In genomic region chr1:235511470-235512240, GRCh38 we compare ENCODE assay signal across 13 cellular contexts. TPM values are rescaled to one million over a fixed set of nuclear protein-coding genes. Genes with fewer than 3 reads are reported as not detected.
DNase-seq lines count a peak whose midpoint lies in the region; ATAC-seq and TF ChIP-seq lines count a peak whose summit lies in the region.
"Had no signal": no experiment of that assay in that cellular context is flagged by ENCODE, and none has a peak within 500 bp of the region (broad histone marks: within the 10 kb centered on the region; RNA-seq: fewer than 3 reads in every experiment).

No MANE protein-coding gene starts in this region.

- H3K27me3 ChIP-seq in GM23248 (replicated peaks; ENCODE audit: insufficient read depth) (no peaks in the 10 kb centered on the region), SK-N-SH (ENCODE audit: insufficient read depth) (no peaks in the 10 kb centered on the region)

- CTCF ChIA-PET in SK-N-SH (lab: Yijun Ruan, JAX): interaction anchor here (1.4 to 2.8 kb wide), 5 partner anchors 16 to 460 kb away, joined by 3 to 11 read pairs (median 6); no protein-coding TSS in a partner anchor

- H3K4me2 ChIP-seq in GM23248 (ENCODE audit: unreplicated experiment) (no peak overlapping the region), SK-N-SH (no peak overlapping the region)
- H3K4me2 ChIP-seq: KMS-11 had no signal

- H3F3A ChIP-seq in GM23248 (ENCODE audit: insufficient read depth) (no peaks in the 10 kb centered on the region), SK-N-SH (replicated peaks; ENCODE audit: insufficient read depth) (no peaks in the 10 kb centered on the region)

- TF ChIP-seq EP300 in SK-N-SH (IDR thresholded peaks at IDR 0.05; ENCODE audit: borderline replicate concordance in 1 of 2, low read depth in 1 of 2, low read length in 1 of 2): no peak

- DNase-seq in GM23248 (peak; percentile 38), SK-N-SH (no peak), fibroblast of the aortic adventitia (ENCODE audit: low read depth) (no peak), hypothalamus (lab: John Stamatoyannopoulos, UW) (no peak), NCI-H1694 treated with DMSO at 0.1 percent for 48 hours (lab: John Stamatoyannopoulos, UW) (no peak)
- DNase-seq in activated CD4-positive, alpha-beta T cell treated with anti-CD3 and anti-CD28 coated beads, Interleukin-2, amount 50 U/mL, for 48 hours: no peak
- DNase-seq: activated CD8-positive, alpha-beta memory T cell treated with anti-CD3 and anti-CD28 coated beads, Interleukin-2, amount 50 U/mL, for 4 hours; CD8-positive, alpha-beta T cell; NCI-H446 treated with DMSO at 0.1 percent for 48 hours; stimulated activated naive CD4-positive, alpha-beta T cell treated with Interleukin-2 at 50 U/mL for 16 hours had no signal

- H4K20me1 ChIP-seq in GM23248 (ENCODE audit: insufficient read depth): no peaks in the 10 kb centered on the region
- no peaks in the 10 kb centered on the region for H4K20me1 ChIP-seq in SK-N-SH (ENCODE audit: insufficient read depth)

- no peak for ATAC-seq in GM21515 (IDR thresholded peaks at IDR 0.05; ENCODE audit: unreplicated experiment)
- ATAC-seq: CD8-positive, alpha-beta T cell had no signal

- peaks cover 3% of the 10 kb centered on the region; the same call in 1 of the 2 replicates for H3K4me1 ChIP-seq in GM23248 (ENCODE audit: insufficient read depth)
- H3K4me1 ChIP-seq in SK-N-SH (ENCODE audit: control insufficient read depth in 1 of 2, insufficient read depth in 2 of 2, low read depth in 1 of 2, low read length in 1 of 2): no peaks in the 10 kb centered on the region

- in situ Hi-C loops in GM23248 (cut with MboI): loop anchor here (25.0 kb wide), 1 partner anchor 451 kb away; no protein-coding TSS in a partner anchor

- POLR2A ChIA-PET in SK-N-SH (lab: Yijun Ruan, JAX): no interaction called here

- peak; percentile 9; the same call in 1 of the 2 replicates for TF ChIP-seq CTCF in C4-2B (conservative IDR thresholded peaks at IDR 0.05)
- peak; percentile 9; the same call in 1 of the 2 replicates for TF ChIP-seq CTCF in SK-N-SH (IDR thresholded peaks at IDR 0.05)
- peak; percentile 4 for TF ChIP-seq CTCF in fibroblast of the aortic adventitia (IDR thresholded peaks at IDR 0.05; ENCODE audit: insufficient read depth, low read length)

- H3K9ac ChIP-seq in GM23248 (no peak overlapping the region), SK-N-SH (no peak overlapping the region)
- H3K9ac ChIP-seq: KMS-11 had no signal

- H3K36me3 ChIP-seq in GM23248 (ENCODE audit: low read depth) (no peaks in the 10 kb centered on the region), SK-N-SH (replicated peaks in 1 of 2; ENCODE audit: control insufficient read depth in 1 of 2, insufficient read depth in 2 of 2, low read length in 1 of 2) (no peaks in the 10 kb centered on the region)

- H3K9me2 ChIP-seq in GM23248 (ENCODE audit: insufficient read depth): no peaks in the 10 kb centered on the region
- H3K9me2 ChIP-seq in SK-N-SH: no peaks in the 10 kb centered on the region

- no peaks in the 10 kb centered on the region for H3K9me3 ChIP-seq in GM23248 (ENCODE audit: low read depth)
- H3K9me3 ChIP-seq in SK-N-SH: no peaks in the 10 kb centered on the region

- 0 out of 2 replicates have a peak, but pooled peaks cover 2% of the 10 kb centered on the region for H3K79me2 ChIP-seq in GM23248 (ENCODE audit: insufficient read depth)
- no peaks in the 10 kb centered on the region for H3K79me2 ChIP-seq in SK-N-SH (ENCODE audit: insufficient read depth)

- H2AFZ ChIP-seq in GM23248: no peak overlapping the region
- H2AFZ ChIP-seq in SK-N-SH (ENCODE audit: low read depth): no peak overlapping the region

- 68 to 70% methylated on average over 13 of the region's 13 CpGs for WGBS in GM23248 (ENCODE audit: low coverage in 1 of 2, low lambda C conversion rate in 2 of 2, missing lambda C conversion rate in 2 of 2), 2 experiments
- WGBS in SK-N-SH (ENCODE audit: low lambda C conversion rate): 82% methylated on average over 13 of the region's 13 CpGs

- H3K27ac ChIP-seq in C4-2B (no peak overlapping the region), GM23248 (no peak overlapping the region), SK-N-SH (ENCODE audit: low read depth in 2 of 2, low read length in 1 of 2) (no peak overlapping the region)
- H3K27ac ChIP-seq: KMS-11 had no signal

- H3K4me3 ChIP-seq in GM23248: no peak overlapping the region
- no peak overlapping the region for H3K4me3 ChIP-seq in SK-N-SH (ENCODE audit: low read depth in 2 of 2, low read length in 1 of 2)
- no peak overlapping the region for H3K4me3 ChIP-seq in fibroblast of the aortic adventitia (ENCODE audit: low read depth, low read length)

- TF ChIP-seq RAD21 in SK-N-SH (IDR thresholded peaks at IDR 0.05; ENCODE audit: low read length): no peak

TF ChIP-seq in SK-N-SH, 30 proteins besides CTCF, POLR2A, EP300 and RAD21 (continues in another document):
- TF ChIP-seq ZBTB33 (IDR thresholded peaks at IDR 0.05; ENCODE audit: borderline replicate concordance, low read depth): no peak
- TF ChIP-seq NFIC (IDR thresholded peaks at IDR 0.05; ENCODE audit: borderline replicate concordance): no peak
- no peak for TF ChIP-seq FOXJ3 (CRISPR knock-in tag; IDR thresholded peaks at IDR 0.05)
- no peak for TF ChIP-seq MXI1 (IDR thresholded peaks at IDR 0.05; ENCODE audit: low read depth, low read length)
- no peak for TF ChIP-seq SIN3A (IDR thresholded peaks at IDR 0.05; ENCODE audit: borderline replicate concordance, low read depth, low read length)
- TF ChIP-seq GABPA (IDR thresholded peaks at IDR 0.05; ENCODE audit: low read depth): no peak
- TF ChIP-seq, protein P1, sequence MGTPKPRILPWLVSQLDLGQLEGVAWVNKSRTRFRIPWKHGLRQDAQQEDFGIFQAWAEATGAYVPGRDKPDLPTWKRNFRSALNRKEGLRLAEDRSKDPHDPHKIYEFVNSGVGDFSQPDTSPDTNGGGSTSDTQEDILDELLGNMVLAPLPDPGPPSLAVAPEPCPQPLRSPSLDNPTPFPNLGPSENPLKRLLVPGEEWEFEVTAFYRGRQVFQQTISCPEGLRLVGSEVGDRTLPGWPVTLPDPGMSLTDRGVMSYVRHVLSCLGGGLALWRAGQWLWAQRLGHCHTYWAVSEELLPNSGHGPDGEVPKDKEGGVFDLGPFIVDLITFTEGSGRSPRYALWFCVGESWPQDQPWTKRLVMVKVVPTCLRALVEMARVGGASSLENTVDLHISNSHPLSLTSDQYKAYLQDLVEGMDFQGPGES (IDR thresholded peaks at IDR 0.05; ENCODE audit: low read depth, low read length): no peak
- TF ChIP-seq FOSL2 (IDR thresholded peaks at IDR 0.05; ENCODE audit: borderline replicate concordance, low read depth): no peak
- no peak for TF ChIP-seq ELF1 (IDR thresholded peaks at IDR 0.05)
- TF ChIP-seq, protein P2, sequence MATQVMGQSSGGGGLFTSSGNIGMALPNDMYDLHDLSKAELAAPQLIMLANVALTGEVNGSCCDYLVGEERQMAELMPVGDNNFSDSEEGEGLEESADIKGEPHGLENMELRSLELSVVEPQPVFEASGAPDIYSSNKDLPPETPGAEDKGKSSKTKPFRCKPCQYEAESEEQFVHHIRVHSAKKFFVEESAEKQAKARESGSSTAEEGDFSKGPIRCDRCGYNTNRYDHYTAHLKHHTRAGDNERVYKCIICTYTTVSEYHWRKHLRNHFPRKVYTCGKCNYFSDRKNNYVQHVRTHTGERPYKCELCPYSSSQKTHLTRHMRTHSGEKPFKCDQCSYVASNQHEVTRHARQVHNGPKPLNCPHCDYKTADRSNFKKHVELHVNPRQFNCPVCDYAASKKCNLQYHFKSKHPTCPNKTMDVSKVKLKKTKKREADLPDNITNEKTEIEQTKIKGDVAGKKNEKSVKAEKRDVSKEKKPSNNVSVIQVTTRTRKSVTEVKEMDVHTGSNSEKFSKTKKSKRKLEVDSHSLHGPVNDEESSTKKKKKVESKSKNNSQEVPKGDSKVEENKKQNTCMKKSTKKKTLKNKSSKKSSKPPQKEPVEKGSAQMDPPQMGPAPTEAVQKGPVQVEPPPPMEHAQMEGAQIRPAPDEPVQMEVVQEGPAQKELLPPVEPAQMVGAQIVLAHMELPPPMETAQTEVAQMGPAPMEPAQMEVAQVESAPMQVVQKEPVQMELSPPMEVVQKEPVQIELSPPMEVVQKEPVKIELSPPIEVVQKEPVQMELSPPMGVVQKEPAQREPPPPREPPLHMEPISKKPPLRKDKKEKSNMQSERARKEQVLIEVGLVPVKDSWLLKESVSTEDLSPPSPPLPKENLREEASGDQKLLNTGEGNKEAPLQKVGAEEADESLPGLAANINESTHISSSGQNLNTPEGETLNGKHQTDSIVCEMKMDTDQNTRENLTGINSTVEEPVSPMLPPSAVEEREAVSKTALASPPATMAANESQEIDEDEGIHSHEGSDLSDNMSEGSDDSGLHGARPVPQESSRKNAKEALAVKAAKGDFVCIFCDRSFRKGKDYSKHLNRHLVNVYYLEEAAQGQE (IDR thresholded peaks at IDR 0.05; ENCODE audit: low read depth, low read length): no peak
- TF ChIP-seq MEF2A (IDR thresholded peaks at IDR 0.05; ENCODE audit: borderline replicate concordance, low read depth): no peak
- TF ChIP-seq RFX5 (IDR thresholded peaks at IDR 0.05; ENCODE audit: low read length): no peak
- no peak for TF ChIP-seq TAF1 (IDR thresholded peaks at IDR 0.05; ENCODE audit: borderline replicate concordance, low read depth, low read length)
- no peak for TF ChIP-seq GATA2 (CRISPR knock-in tag; IDR thresholded peaks at IDR 0.05)
- TF ChIP-seq CHD2 (IDR thresholded peaks at IDR 0.05; ENCODE audit: low read length, partially characterized antibody): no peak

RNA-seq across cellular contexts. Expression of gene B3GALNT2, which starts 7.4 kb away (rescaled TPM):
- total RNA-seq in GM23248 (2014; rRNA removed; shearing (Covaris generic)): 28.1 and 28.3 TPM in 2 replicates
- polyA plus RNA-seq in GM23248 (2016; fragmentation: Nextera tagmentation; extraction: Ambion mirVana) (13.1 and 13.3 TPM in 2 replicates), SK-N-SH (2012; rRNA removed) (15.5 and 21.8 TPM in 2 replicates)
- 20.5 and 21.0 TPM in 2 replicates for polyA plus RNA-seq in SK-N-SH (2012; cell fraction: cytosol; rRNA removed)
- 13.1 and 23.9 TPM in 2 replicates for polyA plus RNA-seq in SK-N-SH (2012; cell fraction: nucleus; rRNA removed)
- 43.0 and 69.4 TPM in 2 replicates for total RNA-seq in fibroblast of the aortic adventitia (ENCODE audit: low replicate concordance)
